Comparison of ENCODE assay signal across 16 cellular contexts in the genomic region with DNA sequence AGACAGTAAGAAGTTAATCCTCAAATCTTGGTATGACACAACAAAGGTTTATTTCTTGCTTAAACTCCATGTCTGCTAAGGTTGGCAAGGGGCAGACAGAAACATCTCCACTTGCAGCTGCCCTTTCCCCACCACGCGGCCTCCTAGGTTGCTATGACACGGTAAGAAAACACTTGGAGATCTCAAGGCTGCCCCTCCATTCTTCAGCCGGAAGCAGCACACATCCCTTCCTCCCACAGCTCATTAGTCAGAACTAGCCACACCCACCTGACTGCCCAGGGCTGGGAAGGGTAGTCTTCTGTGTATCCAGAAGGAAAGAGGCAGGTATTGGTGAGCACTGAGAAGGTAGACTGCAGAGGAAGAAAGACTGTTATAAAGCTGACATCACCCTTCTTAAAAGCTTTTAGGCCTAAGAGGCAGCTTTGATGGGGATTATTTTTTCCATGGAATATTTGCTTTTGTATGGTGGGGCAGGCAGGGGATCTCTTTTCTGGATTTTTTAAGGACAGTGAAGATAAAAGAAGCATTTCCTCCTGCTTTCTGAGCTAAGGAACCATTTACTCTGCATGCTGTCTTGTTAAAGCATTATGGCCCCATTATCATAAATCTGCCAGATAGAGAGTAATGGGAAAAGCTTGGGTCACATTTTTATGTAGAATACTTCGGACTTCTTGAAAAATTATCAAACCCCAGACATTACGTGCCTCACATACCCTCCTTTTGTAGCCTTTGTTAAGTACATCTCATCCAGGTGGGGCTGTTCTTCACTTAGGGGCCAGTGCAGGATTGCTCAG. TPM values are rescaled to one million over a fixed set of nuclear protein-coding genes. Genes with fewer than 3 reads are reported as not detected.
DNase-seq lines count a peak whose midpoint lies in the region; ATAC-seq and TF ChIP-seq lines count a peak whose summit lies in the region.
"Had no signal": no experiment of that assay in that cellular context is flagged by ENCODE, and none has a peak within 500 bp of the region (broad histone marks: within the 10 kb centered on the region; RNA-seq: fewer than 3 reads in every experiment).

No MANE protein-coding gene starts in this region.

- H3K27ac ChIP-seq in RWPE2 (ENCODE audit: poor library complexity, severe bottlenecking) (no peak overlapping the region), transverse colon (no peak overlapping the region)
- H3K27ac ChIP-seq: 22Rv1, SK-N-MC had no signal

- no peak for TF ChIP-seq EP300 in transverse colon (IDR thresholded peaks at IDR 0.05; ENCODE audit: low read depth)

- peak; percentile 60; the same call in 2 of the 3 replicates for ATAC-seq in RWPE2 (ENCODE audit: low read depth)
- ATAC-seq: activated naive CD8-positive, alpha-beta T cell treated with anti-CD3 and anti-CD28 coated beads, Interleukin-2, amount 50 U/mL, for 24 hours had no signal

- H3K27me3 ChIP-seq in RWPE2 (ENCODE audit: insufficient read depth, poor library complexity, severe bottlenecking): no peaks in the 10 kb centered on the region
- H3K27me3 ChIP-seq in transverse colon: no peaks in the 10 kb centered on the region

- intact Hi-C loops in transverse colon (cut with DNase I; ENCODE audit: low total_unique reads): no loop called here

- H3K36me3 ChIP-seq in RWPE2 (ENCODE audit: low read depth) (no peaks in the 10 kb centered on the region), transverse colon (no peaks in the 10 kb centered on the region)

- H3K4me3 ChIP-seq in RWPE2 (ENCODE audit: severe bottlenecking): no peak overlapping the region
- no peak overlapping the region for H3K4me3 ChIP-seq in fibroblast of villous mesenchyme (ENCODE audit: low read depth, low read length)
- no peak overlapping the region for H3K4me3 ChIP-seq in transverse colon
- H3K4me3 ChIP-seq: SK-N-MC had no signal

- DNase-seq in DMS 273 (lab: John Stamatoyannopoulos, UW; ENCODE audit: unreplicated experiment) (peak; percentile 47), DMS 273 treated with DMSO at 0.1 percent for 48 hours (lab: John Stamatoyannopoulos, UW) (no peak), RWPE2 (ENCODE audit: low spot score) (no peak), fibroblast of villous mesenchyme (ENCODE audit: low read depth) (peak; percentile 17), renal cortical epithelial cell (ENCODE audit: low read depth) (peak; percentile 52), transverse colon (no peak)
- no peak for DNase-seq in activated naive CD4-positive, alpha-beta T cell treated with anti-CD3 and anti-CD28 coated beads, Interleukin-2, amount 50 U/mL, for 16 hours
- no peak for DNase-seq in stimulated activated CD4-positive, alpha-beta T cell treated with anti-CD3 and anti-CD28 coated beads, Interleukin-4, amount 100 ng/mL, for 1 hour
- DNase-seq: activated CD4-positive, alpha-beta T cell treated with anti-CD3 and anti-CD28 coated beads, Interleukin-2, amount 50 U/mL, for 4 hours; activated naive CD8-positive, alpha-beta T cell treated with anti-CD3 and anti-CD28 coated beads, Interleukin-2, amount 50 U/mL, for 24 hours; left cardiac atrium; NCI-H510A; posterior cingulate gyrus had no signal

- 50 to 67% methylated on average over 1 to 6 of the region's 6 CpGs for WGBS in transverse colon (ENCODE audit: low coverage in 1 of 2), 2 donors

- no peaks in the 10 kb centered on the region for H3K9me3 ChIP-seq in RWPE2 (ENCODE audit: severe bottlenecking)
- H3K9me3 ChIP-seq in transverse colon: no peaks in the 10 kb centered on the region

- TF ChIP-seq CTCF in RWPE2 (IDR thresholded peaks at IDR 0.05; ENCODE audit: poor library complexity, severe bottlenecking) (no peak), fibroblast of villous mesenchyme (IDR thresholded peaks at IDR 0.05; ENCODE audit: insufficient read depth, low read depth, low read length) (no peak), transverse colon (IDR thresholded peaks at IDR 0.05) (no peak)

- H3K4me1 ChIP-seq in RWPE2 (ENCODE audit: insufficient read depth, poor library complexity, severe bottlenecking) (no peaks in the 10 kb centered on the region), transverse colon (no peaks in the 10 kb centered on the region)

- in situ Hi-C loops in transverse colon (cut with MboI; ENCODE audit: low pct_ligation_motif_present in 1 of 4, low pct_unique_long_range_greater_than_20kb in 1 of 4, low sequenced_read_pairs in 3 of 4): no loop called here

- TF ChIP-seq POLR2A in transverse colon (IDR thresholded peaks at IDR 0.05): no peak

RNA-seq across cellular contexts. Expression of a gene that starts 41.6 kb away (rescaled TPM):
- total RNA-seq in fibroblast of villous mesenchyme (not detected in 2 replicates), renal cortical epithelial cell (1.7 and 7.5 TPM in 2 replicates), transverse colon (1 to 10 TPM in 3 of 4 donors, under 1 TPM in 1; 0.80 to 5.1 (median 2.9) TPM)
- total RNA-seq: G401 had no signal

Comparison
In these comparisons a context has a peak if more than half of its experiments do, and no peak if none do; other contexts are left out.
1. DNase-seq: peak in DMS 273 (single experiment), fibroblast of villous mesenchyme (single experiment) and renal cortical epithelial cell (single experiment); none in DMS 273 treated with DMSO at 0.1 percent for 48 hours (single experiment), RWPE2 (single experiment), activated naive CD4-positive, alpha-beta T cell treated with anti-CD3 and anti-CD28 coated beads, Interleukin-2, amount 50 U/mL, for 16 hours (single experiment), stimulated activated CD4-positive, alpha-beta T cell treated with anti-CD3 and anti-CD28 coated beads, Interleukin-4, amount 100 ng/mL, for 1 hour (single experiment) and transverse colon (single experiment).